ENCODE assay signal across 15 cellular contexts in genomic region chr21:45533731-45534571, GRCh38. TPM values are rescaled to one million over a fixed set of nuclear protein-coding genes. Genes with fewer than 3 reads are reported as not detected.
DNase-seq lines count a peak whose midpoint lies in the region; ATAC-seq and TF ChIP-seq lines count a peak whose summit lies in the region.
"Had no signal": no experiment of that assay in that cellular context is flagged by ENCODE, and none has a peak within 500 bp of the region (broad histone marks: within the 10 kb centered on the region; RNA-seq: fewer than 3 reads in every experiment).

No MANE protein-coding gene starts in this region.

- intact Hi-C loops in ascending aorta (cut with DNase I) (no loop called here), posterior cingulate gyrus (cut with DNase I) (no loop called here)

- no peak for DNase-seq in HL-60 (ENCODE audit: low read depth in 1 of 2, low spot score in 1 of 2)
- peak; percentile 0 to 45 for DNase-seq in ascending aorta (ENCODE audit: low spot score in 2 of 2)
- DNase-seq in right atrium auricular region (ENCODE audit: low spot score) = no peak
- DNase-seq in posterior cingulate gyrus = peak in 8 of 10 donors; percentile 5 to 79 (median 16)
- DNase-seq in GM20000 (ENCODE audit: low spot score) = no peak
- no peak for DNase-seq in NCI-H2029 treated with DMSO at 0.1 percent for 48 hours (lab: John Stamatoyannopoulos, UW)
- DNase-seq: activated CD4-positive, alpha-beta T cell treated with anti-CD3 and anti-CD28 coated beads for 48 hours; DMS53; esophagus squamous epithelium; HFFc6; stimulated activated CD4-positive, alpha-beta T cell treated with anti-CD3 and anti-CD28 coated beads, Interleukin-2, amount 100 ng/mL, for 48 hours; T-helper 2 cell had no signal

- H3K36me3 ChIP-seq in ascending aorta (no peaks in the 10 kb centered on the region), right atrium auricular region (no peaks in the 10 kb centered on the region)

- TF ChIP-seq CTCF in HL-60 (IDR thresholded peaks at IDR 0.05; ENCODE audit: insufficient read depth, low read length) (no peak), ascending aorta (IDR thresholded peaks at IDR 0.05) (no peak), right atrium auricular region (IDR thresholded peaks at IDR 0.05) (no peak), GM20000 (IDR thresholded peaks at IDR 0.05; ENCODE audit: extremely low read depth, missing control alignments) (no peak)

- no peak for ATAC-seq in HG03045 (IDR thresholded peaks at IDR 0.05; ENCODE audit: unreplicated experiment)
- no peak for ATAC-seq in HG02885 (IDR thresholded peaks at IDR 0.05; ENCODE audit: poor library complexity, unreplicated experiment)
- ATAC-seq: Panc1 had no signal

- H3K27me3 ChIP-seq in HL-60 (ENCODE audit: insufficient read depth, poor library complexity, severe bottlenecking) (no peaks in the 10 kb centered on the region), ascending aorta (no peaks in the 10 kb centered on the region), right atrium auricular region (no peaks in the 10 kb centered on the region)
- H3K27me3 ChIP-seq: esophagus squamous epithelium had no signal

- H3K4me1 ChIP-seq in ascending aorta = no peaks in the 10 kb centered on the region
- peaks cover 0 to 20% of the 10 kb centered on the region in 2 donors for H3K4me1 ChIP-seq in right atrium auricular region

- H3K27ac ChIP-seq in HL-60 (replicated peaks) (peak overlapping the region; percentile 86), ascending aorta (no peak overlapping the region), right atrium auricular region (peak overlapping the region; percentile 32 to 40)
- H3K27ac ChIP-seq: esophagus squamous epithelium had no signal

- H3K9me3 ChIP-seq in ascending aorta (no peaks in the 10 kb centered on the region), right atrium auricular region (no peaks in the 10 kb centered on the region)
- H3K9me3 ChIP-seq: esophagus squamous epithelium had no signal

- H3K4me3 ChIP-seq in HL-60 (replicated peaks; ENCODE audit: insufficient read depth, low read length) = no peak overlapping the region
- no peak overlapping the region for H3K4me3 ChIP-seq in ascending aorta
- H3K4me3 ChIP-seq in right atrium auricular region = no peak overlapping the region
- H3K4me3 ChIP-seq: esophagus squamous epithelium had no signal

RNA-seq across cellular contexts. Expression of gene SLC19A1, which starts 8.3 kb away (rescaled TPM):
- 8.4 TPM for total RNA-seq in ascending aorta
- 1 to 10 TPM; 2.2 to 5.3 TPM for total RNA-seq in right atrium auricular region

Comparison
In these comparisons a context has a peak if more than half of its experiments do, and no peak if none do; other contexts are left out.
1. DNase-seq: peak in ascending aorta (2 of 2) and posterior cingulate gyrus (8 of 10); none in HL-60 (0 of 2), right atrium auricular region (single experiment), GM20000 (single experiment) and NCI-H2029 treated with DMSO at 0.1 percent for 48 hours (single experiment).
2. H3K27ac ChIP-seq: peak in HL-60 (single experiment) and right atrium auricular region (2 of 2); none in ascending aorta (0 of 2).